In the genomic region with DNA sequence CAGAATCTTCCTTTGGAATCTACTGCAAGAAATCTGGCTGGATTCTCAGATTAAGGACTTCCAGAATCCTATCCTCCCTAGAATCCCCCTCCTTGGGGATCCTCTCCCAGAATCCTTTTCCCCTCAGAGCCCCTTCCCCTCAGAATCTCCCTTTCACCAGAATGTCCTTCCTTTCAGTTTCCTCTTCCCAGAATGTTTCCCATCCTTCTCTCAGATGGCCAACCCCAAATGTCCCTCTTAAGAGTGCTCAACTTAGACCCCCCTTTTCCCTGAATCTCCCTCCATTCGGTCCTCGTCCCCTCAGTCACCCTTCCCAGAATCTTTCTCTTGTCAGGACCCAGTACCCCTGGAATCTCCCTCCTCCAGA, we compare ENCODE assay signal across 7 cellular contexts. TPM values are rescaled to one million over a fixed set of nuclear protein-coding genes. Genes with fewer than 3 reads are reported as not detected.
DNase-seq lines count a peak whose midpoint lies in the region; ATAC-seq and TF ChIP-seq lines count a peak whose summit lies in the region.

No MANE protein-coding gene starts in this region.

- WGBS in stomach, 5 donors = 0 to 14% (median 0%) methylated on average over 2 of the region's 2 CpGs

- TF ChIP-seq EP300 in stomach (IDR thresholded peaks at IDR 0.05) = no peak

- DNase-seq in activated T-helper 2 cell treated with anti-CD3 and anti-CD28 coated beads, Interferon-gamma antibody, Interleukin-2, Interleukin-4, amounts not matched to agents 10 μg/mL and 5 μg/mL and 100 μg/mL, durations not matched to agents 14 hours and 24 hours and 36 hours (ENCODE audit: low spot score) = no peak
- DNase-seq in stomach = no peak
- DNase-seq in C1 segment of cervical spinal cord (lab: John Stamatoyannopoulos, UW) = no peak

- peaks cover 34% of the 10 kb centered on the region for H3K36me3 ChIP-seq in HUES48 (ENCODE audit: control insufficient read depth, insufficient read depth, low read length)
- H3K36me3 ChIP-seq in stomach = peaks cover 30 to 32% (median 30%) of the 10 kb centered on the region in 4 donors

- peaks cover 10% of the 10 kb centered on the region; the same call in 1 of the 2 replicates for H3K4me1 ChIP-seq in HUES48 (ENCODE audit: control insufficient read depth, insufficient read depth, low read length)
- H3K4me1 ChIP-seq in stomach = peaks cover 29 to 59% (median 39%) of the 10 kb centered on the region in 4 donors

- H3K9me3 Mint-ChIP-seq in activated T-helper 2 cell treated with anti-CD3 and anti-CD28 coated beads, Interferon-gamma antibody, Interleukin-2, Interleukin-4, amounts not matched to agents 10 μg/mL and 5 μg/mL and 100 μg/mL, durations not matched to agents 14 hours and 24 hours and 36 hours = no peaks in the 10 kb centered on the region

- H3K27me3 Mint-ChIP-seq in activated T-helper 2 cell treated with anti-CD3 and anti-CD28 coated beads, Interferon-gamma antibody, Interleukin-2, Interleukin-4, amounts not matched to agents 10 μg/mL and 5 μg/mL and 100 μg/mL, durations not matched to agents 14 hours and 24 hours and 36 hours (ENCODE audit: low read depth) = no peaks in the 10 kb centered on the region

- peak overlapping the region; percentile 100 for H3K4me3 Mint-ChIP-seq in activated T-helper 2 cell treated with anti-CD3 and anti-CD28 coated beads, Interferon-gamma antibody, Interleukin-2, Interleukin-4, amounts not matched to agents 10 μg/mL and 5 μg/mL and 100 μg/mL, durations not matched to agents 14 hours and 24 hours and 36 hours (ENCODE audit: low read depth)

- no peaks in the 10 kb centered on the region for H3K9me3 ChIP-seq in HUES48 (ENCODE audit: control insufficient read depth, insufficient read depth, low read length)
- H3K9me3 ChIP-seq in iPS-18c (ENCODE audit: control insufficient read depth, insufficient read depth, low read length) = no peaks in the 10 kb centered on the region
- no peaks in the 10 kb centered on the region for H3K9me3 ChIP-seq in stomach

- peak overlapping the region; percentile 99 for H3K27ac Mint-ChIP-seq in activated T-helper 2 cell treated with anti-CD3 and anti-CD28 coated beads, Interferon-gamma antibody, Interleukin-2, Interleukin-4, amounts not matched to agents 10 μg/mL and 5 μg/mL and 100 μg/mL, durations not matched to agents 14 hours and 24 hours and 36 hours

- H3K36me3 Mint-ChIP-seq in activated T-helper 2 cell treated with anti-CD3 and anti-CD28 coated beads, Interferon-gamma antibody, Interleukin-2, Interleukin-4, amounts not matched to agents 10 μg/mL and 5 μg/mL and 100 μg/mL, durations not matched to agents 14 hours and 24 hours and 36 hours (ENCODE audit: low read depth) = peaks cover 40% of the 10 kb centered on the region

- peak overlapping the region; percentile 72 for H3K9ac ChIP-seq in HUES48 (ENCODE audit: low read depth, low read length)

- H3K4me3 ChIP-seq in HUES48 (ENCODE audit: low read depth, low read length) = peak overlapping the region; percentile 98
- peak overlapping the region; percentile 82 for H3K4me3 ChIP-seq in iPS-18c (ENCODE audit: insufficient read depth, low read depth, low read length)
- H3K4me3 ChIP-seq in stomach = peak overlapping the region; percentile 87 to 96 (median 90)

- ATAC-seq in GM18861 (IDR thresholded peaks at IDR 0.05; ENCODE audit: unreplicated experiment) (no peak), HG02938 (IDR thresholded peaks at IDR 0.05; ENCODE audit: unreplicated experiment) (no peak)

- H3K4me1 Mint-ChIP-seq in activated T-helper 2 cell treated with anti-CD3 and anti-CD28 coated beads, Interferon-gamma antibody, Interleukin-2, Interleukin-4, amounts not matched to agents 10 μg/mL and 5 μg/mL and 100 μg/mL, durations not matched to agents 14 hours and 24 hours and 36 hours (ENCODE audit: low read depth) = peaks cover 36% of the 10 kb centered on the region

- intact Hi-C loops in activated T-helper 2 cell treated with anti-CD3 and anti-CD28 coated beads, Interferon-gamma antibody, Interleukin-2, Interleukin-4, amounts not matched to agents 10 μg/mL and 5 μg/mL and 100 μg/mL, durations not matched to agents 14 hours and 24 hours and 36 hours (cut with micrococcal nuclease) = loop anchor here (1.0 to 2.0 kb wide), 4 partner anchors 9 to 45 kb away; partner anchors contain the start of genes MED29, PAF1, PLEKHG2 and SUPT5H
- intact Hi-C loops in stomach (cut with DNase I; ENCODE audit: low total_unique reads) = no loop called here

- TF ChIP-seq CTCF in stomach (IDR thresholded peaks at IDR 0.05) = no peak

- TF ChIP-seq POLR2A in stomach (IDR thresholded peaks at IDR 0.05) = no peak

- H3K27ac ChIP-seq in HUES48 (ENCODE audit: low read depth, low read length) = peak overlapping the region; percentile 91
- peak overlapping the region; percentile 76 to 95 (median 89) for H3K27ac ChIP-seq in stomach

- H3K27me3 ChIP-seq in HUES48 (ENCODE audit: control insufficient read depth, insufficient read depth, low read length) (no peaks in the 10 kb centered on the region), stomach (no peaks in the 10 kb centered on the region)

RNA-seq across cellular contexts. Expression of gene RPS16, which starts 0.6 kb away (rescaled TPM):
- 2,627 and 2,674 TPM in 2 replicates for total RNA-seq in activated T-helper 2 cell treated with anti-CD3 and anti-CD28 coated beads, Interferon-gamma antibody, Interleukin-2, Interleukin-4, amounts not matched to agents 10 μg/mL and 5 μg/mL and 100 μg/mL, durations not matched to agents 14 hours and 24 hours and 36 hours
- total RNA-seq in stomach = 1,000 to 10,000 TPM in 3 of 5 donors, 100 to 1,000 TPM in 1, 10 to 100 TPM in 1; 69.0 to 2,451 (median 1,419) TPM
- polyA plus RNA-seq in stomach = 1,000 to 10,000 TPM; 3,264 to 4,294 (median 3,586) TPM

RNA-seq across cellular contexts. Expression of gene SUPT5H, which starts 9.0 kb away (rescaled TPM):
- total RNA-seq in activated T-helper 2 cell treated with anti-CD3 and anti-CD28 coated beads, Interferon-gamma antibody, Interleukin-2, Interleukin-4, amounts not matched to agents 10 μg/mL and 5 μg/mL and 100 μg/mL, durations not matched to agents 14 hours and 24 hours and 36 hours = 163 and 169 TPM in 2 replicates
- total RNA-seq in stomach = 100 to 1,000 TPM in 3 of 5 donors, 10 to 100 TPM in 2; 61.7 to 127 (median 101) TPM
- 100 to 1,000 TPM in 2 of 3 donors, 10 to 100 TPM in 1; 97.2 to 121 (median 118) TPM for polyA plus RNA-seq in stomach

RNA-seq across cellular contexts. Expression of gene PLEKHG2, which starts 23.9 kb away (rescaled TPM):
- total RNA-seq in activated T-helper 2 cell treated with anti-CD3 and anti-CD28 coated beads, Interferon-gamma antibody, Interleukin-2, Interleukin-4, amounts not matched to agents 10 μg/mL and 5 μg/mL and 100 μg/mL, durations not matched to agents 14 hours and 24 hours and 36 hours = 49.8 and 50.7 TPM in 2 replicates
- 10 to 100 TPM in 2 of 5 donors, 1 to 10 TPM in 3; 1.4 to 20.2 (median 8.5) TPM for total RNA-seq in stomach
- 1 to 10 TPM; 4.6 to 6.3 (median 4.9) TPM for polyA plus RNA-seq in stomach

RNA-seq across cellular contexts. Expression of gene ZFP36, which starts 29.7 kb away (rescaled TPM):
- 45.4 and 46.9 TPM in 2 replicates for total RNA-seq in activated T-helper 2 cell treated with anti-CD3 and anti-CD28 coated beads, Interferon-gamma antibody, Interleukin-2, Interleukin-4, amounts not matched to agents 10 μg/mL and 5 μg/mL and 100 μg/mL, durations not matched to agents 14 hours and 24 hours and 36 hours
- 1,000 to 10,000 TPM in 1 of 5 donors, 100 to 1,000 TPM in 3, 10 to 100 TPM in 1; 26.1 to 1,667 (median 340) TPM for total RNA-seq in stomach
- 100 to 1,000 TPM; 127 to 150 (median 136) TPM for polyA plus RNA-seq in stomach

RNA-seq across cellular contexts. Expression of gene TIMM50, which starts 44.3 kb away (rescaled TPM):
- total RNA-seq in activated T-helper 2 cell treated with anti-CD3 and anti-CD28 coated beads, Interferon-gamma antibody, Interleukin-2, Interleukin-4, amounts not matched to agents 10 μg/mL and 5 μg/mL and 100 μg/mL, durations not matched to agents 14 hours and 24 hours and 36 hours = 110 and 115 TPM in 2 replicates
- 100 to 1,000 TPM in 1 of 5 donors, 10 to 100 TPM in 4; 35.0 to 106 (median 56.2) TPM for total RNA-seq in stomach
- polyA plus RNA-seq in stomach = 10 to 100 TPM; 36.5 to 51.2 (median 49.7) TPM
